Comparison of ENCODE assay signal across 34 cellular contexts in genomic region chr1:17513131-17513530, GRCh38. TPM values are rescaled to one million over a fixed set of nuclear protein-coding genes. Genes with fewer than 3 reads are reported as not detected.
"Had no signal": no experiment of that assay in that cellular context is flagged by ENCODE, and none has a peak within 500 bp of the region (broad histone marks: within the 10 kb centered on the region; RNA-seq: fewer than 3 reads in every experiment).

No MANE protein-coding gene starts in this region.

- H3K4me3 Mint-ChIP-seq: activated CD4-positive, alpha-beta memory T cell treated with anti-CD3 and anti-CD28 coated beads, Interleukin-2, amount 10 ng/mL, durations not matched to agents 7 days and 5 days; activated CD8-positive, alpha-beta memory T cell treated with anti-CD3 and anti-CD28 coated beads, Interleukin-2, amount 10 ng/mL, durations not matched to agents 7 days and 5 days; activated naive CD4-positive, alpha-beta T cell treated with anti-CD3 and anti-CD28 coated beads, Interleukin-2, amount 10 ng/mL, durations not matched to agents 7 days and 5 days; activated naive CD8-positive, alpha-beta T cell; activated naive CD8-positive, alpha-beta T cell treated with anti-CD3 and anti-CD28 coated beads, Interleukin-2, amount 50 U/mL, for 24 hours; brain had no signal

- ATAC-seq: activated CD8-positive, alpha-beta memory T cell treated with anti-CD3 and anti-CD28 coated beads, Interleukin-2, amount 10 ng/mL, durations not matched to agents 7 days and 5 days; activated naive CD8-positive, alpha-beta T cell treated with anti-CD3 and anti-CD28 coated beads, Interleukin-2, amount 50 U/mL, for 24 hours; PC-3; Right ventricle myocardium inferior; SK-N-SH treated with all-trans-retinoic acid at 6 μM for 48 hours had no signal

- H3K4me1 Mint-ChIP-seq: activated CD4-positive, alpha-beta memory T cell treated with anti-CD3 and anti-CD28 coated beads, Interleukin-2, amount 10 ng/mL, durations not matched to agents 7 days and 5 days; activated CD8-positive, alpha-beta memory T cell treated with anti-CD3 and anti-CD28 coated beads, Interleukin-2, amount 10 ng/mL, durations not matched to agents 7 days and 5 days; activated naive CD4-positive, alpha-beta T cell treated with anti-CD3 and anti-CD28 coated beads, Interleukin-2, amount 10 ng/mL, durations not matched to agents 7 days and 5 days; activated naive CD8-positive, alpha-beta T cell treated with anti-CD3 and anti-CD28 coated beads, Interleukin-2, amount 50 U/mL, for 24 hours had no signal

- DNase-seq: activated CD4-positive, alpha-beta memory T cell treated with anti-CD3 and anti-CD28 coated beads, Interleukin-2, amount 10 ng/mL, durations not matched to agents 7 days and 5 days; activated CD4-positive, alpha-beta T cell treated with anti-CD3 and anti-CD28 coated beads for 1 hour; activated CD4-positive, alpha-beta T cell treated with anti-CD3 and anti-CD28 coated beads for 48 hours; activated CD4-positive, CD25-positive, alpha-beta regulatory T cell; activated CD8-positive, alpha-beta memory T cell treated with anti-CD3 and anti-CD28 coated beads for 24 hours; activated CD8-positive, alpha-beta memory T cell treated with anti-CD3 and anti-CD28 coated beads, Interleukin-2, amount 10 ng/mL, durations not matched to agents 7 days and 5 days; activated CD8-positive, alpha-beta memory T cell treated with anti-CD3 and anti-CD28 coated beads, Interleukin-2, amount 50 U/mL, for 48 hours; activated effector memory CD4-positive, alpha-beta T cell treated with Interleukin-2 at 50 U/mL for 16 hours; activated naive CD4-positive, alpha-beta T cell treated with anti-CD3 and anti-CD28 coated beads, Interleukin-2, amount 10 ng/mL, durations not matched to agents 7 days and 5 days; activated naive CD8-positive, alpha-beta T cell treated with anti-CD3 and anti-CD28 coated beads, Interleukin-2, amount 50 U/mL, for 24 hours; activated T-cell treated with anti-CD3 and anti-CD28 coated beads, Interleukin-2, amount 50 U/mL, for 48 hours; anterior cingulate cortex; caudate nucleus; NCI-H1048; NCI-H1105 treated with DMSO at 0.1 percent for 48 hours; NCI-H1436; NCI-H1694; NCI-H1930; NCI-H2081 treated with DMSO at 0.1 percent for 48 hours; NCI-H510A; NCI-H526; NCI-H748 treated with DMSO at 0.1 percent for 48 hours; NK-92 treated with Interleukin-12 subunit alpha and Interleukin-12 subunit beta, amount 100 ng/mL, for 24 hours; PC-3; SIG-M5; T-helper 1 cell; T-helper 2 cell; T-helper 9 cell; WERI-Rb-1 had no signal

- H3K27ac ChIP-seq: RWPE1, WERI-Rb-1 had no signal

- H3K27ac Mint-ChIP-seq: activated CD4-positive, alpha-beta memory T cell treated with anti-CD3 and anti-CD28 coated beads, Interleukin-2, amount 10 ng/mL, durations not matched to agents 7 days and 5 days; activated CD8-positive, alpha-beta memory T cell treated with anti-CD3 and anti-CD28 coated beads, Interleukin-2, amount 10 ng/mL, durations not matched to agents 7 days and 5 days; activated naive CD4-positive, alpha-beta T cell treated with anti-CD3 and anti-CD28 coated beads, Interleukin-2, amount 10 ng/mL, durations not matched to agents 7 days and 5 days; activated naive CD8-positive, alpha-beta T cell; activated naive CD8-positive, alpha-beta T cell treated with anti-CD3 and anti-CD28 coated beads, Interleukin-2, amount 50 U/mL, for 24 hours had no signal

- H3K27me3 Mint-ChIP-seq: brain had no signal

- H3K36me3 Mint-ChIP-seq: activated CD8-positive, alpha-beta memory T cell treated with anti-CD3 and anti-CD28 coated beads, Interleukin-2, amount 10 ng/mL, durations not matched to agents 7 days and 5 days; activated naive CD4-positive, alpha-beta T cell treated with anti-CD3 and anti-CD28 coated beads, Interleukin-2, amount 10 ng/mL, durations not matched to agents 7 days and 5 days; activated naive CD8-positive, alpha-beta T cell; brain had no signal

- H3K9me3 Mint-ChIP-seq: activated CD4-positive, alpha-beta memory T cell treated with anti-CD3 and anti-CD28 coated beads, Interleukin-2, amount 10 ng/mL, durations not matched to agents 7 days and 5 days; activated naive CD4-positive, alpha-beta T cell treated with anti-CD3 and anti-CD28 coated beads, Interleukin-2, amount 10 ng/mL, durations not matched to agents 7 days and 5 days; activated naive CD8-positive, alpha-beta T cell treated with anti-CD3 and anti-CD28 coated beads, Interleukin-2, amount 50 U/mL, for 24 hours; brain had no signal

- H3K36me3 ChIP-seq: WERI-Rb-1 had no signal

RNA-seq across cellular contexts. Expression of gene ARHGEF10L, which starts 26.4 kb away (rescaled TPM):
- total RNA-seq: activated CD4-positive, alpha-beta memory T cell treated with anti-CD3 and anti-CD28 coated beads, Interleukin-2, amount 10 ng/mL, durations not matched to agents 7 days and 5 days; activated CD8-positive, alpha-beta memory T cell treated with anti-CD3 and anti-CD28 coated beads, Interleukin-2, amount 10 ng/mL, durations not matched to agents 7 days and 5 days had no signal
